Comparison of ENCODE assay signal across 9 cellular contexts in the genomic region with DNA sequence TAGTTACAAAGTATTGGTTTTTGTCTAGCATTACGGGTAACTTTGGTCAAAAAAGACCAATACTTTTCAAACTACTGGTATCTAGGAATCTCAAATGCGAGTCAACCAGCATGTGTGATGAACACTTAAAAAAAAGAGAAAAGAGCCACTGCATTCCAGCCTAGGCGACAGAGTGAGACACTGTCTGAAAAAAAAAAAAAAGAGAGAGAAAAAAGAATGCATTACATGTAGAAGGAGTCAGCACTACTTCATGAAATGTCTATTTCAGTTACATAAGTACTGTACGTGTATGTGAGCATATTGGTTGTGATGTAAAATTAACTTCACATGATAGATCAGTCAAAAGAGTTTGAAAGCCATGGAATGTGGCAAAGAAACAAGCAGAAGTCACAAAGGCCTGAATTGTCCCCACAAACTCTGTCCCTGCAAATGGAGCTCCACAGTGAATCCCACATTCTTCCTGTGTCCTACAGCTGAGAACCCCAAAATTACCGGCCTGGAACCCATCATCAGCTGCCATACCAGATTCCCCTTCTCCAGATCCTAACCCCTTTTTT. TPM values are rescaled to one million over a fixed set of nuclear protein-coding genes. Genes with fewer than 3 reads are reported as not detected.
A peak's percentile ranks its signal among the peaks of the same experiment; 100 is the strongest.
DNase-seq lines count a peak whose midpoint lies in the region; ATAC-seq and TF ChIP-seq lines count a peak whose summit lies in the region.
"Had no signal": no experiment of that assay in that cellular context is flagged by ENCODE, and none has a peak within 500 bp of the region (broad histone marks: within the 10 kb centered on the region; RNA-seq: fewer than 3 reads in every experiment).

No MANE protein-coding gene starts in this region.

- H3K9me3 ChIP-seq in adipocyte (ENCODE audit: control insufficient read depth, low read length) (no peaks in the 10 kb centered on the region), right lobe of liver (no peaks in the 10 kb centered on the region), thyroid gland (no peaks in the 10 kb centered on the region)

- H3K4me1 Mint-ChIP-seq in activated T-cell treated with anti-CD3 and anti-CD28 coated beads, Interleukin-2, amount 50 U/mL, for 72 hours (ENCODE audit: low read depth): peaks cover 58% of the 10 kb centered on the region

- no peak for TF ChIP-seq CTCF in right lobe of liver (IDR thresholded peaks at IDR 0.05)
- no peak for TF ChIP-seq CTCF in thyroid gland (IDR thresholded peaks at IDR 0.05)

- peak overlapping the region; percentile 39 for H3K9ac ChIP-seq in adipocyte (ENCODE audit: low read length)

- H3K4me3 Mint-ChIP-seq in activated T-cell treated with anti-CD3 and anti-CD28 coated beads, Interleukin-2, amount 50 U/mL, for 72 hours: peak overlapping the region; percentile 62 to 79

- WGBS in right lobe of liver (ENCODE audit: insufficient coverage, low coverage, low lambda C conversion rate, missing lambda C conversion rate): 61% methylated on average over 5 of the region's 5 CpGs
- WGBS in thyroid gland, 2 donors: 70 to 78% methylated on average over 5 of the region's 5 CpGs

- TF ChIP-seq POLR2A in right lobe of liver (IDR thresholded peaks at IDR 0.05) (no peak), thyroid gland (IDR thresholded peaks at IDR 0.05) (no peak)

- H3K27ac ChIP-seq in right lobe of liver (peak overlapping the region in 2 of 3 donors; percentile 38 to 82), thyroid gland (peak overlapping the region in 2 of 3 donors; percentile 78 to 90)

- H3K36me3 Mint-ChIP-seq in activated T-cell treated with anti-CD3 and anti-CD28 coated beads, Interleukin-2, amount 50 U/mL, for 72 hours (ENCODE audit: insufficient read depth in 2 of 2): peaks cover 2 to 4% of the 10 kb centered on the region in 2 donors

- no peak for ATAC-seq in activated T-cell treated with anti-CD3 and anti-CD28 coated beads, Interleukin-2, amount 50 U/mL, for 72 hours (replicated peaks in 1 of 2)
- ATAC-seq in right lobe of liver: no peak
- ATAC-seq in HG02938 (IDR thresholded peaks at IDR 0.05; ENCODE audit: unreplicated experiment): no peak

- intact Hi-C loops in right lobe of liver (cut with DNase I): no loop called here
- intact Hi-C loops in thyroid gland (cut with DNase I): loop anchor here (5.0 kb wide), 1 partner anchor 33 kb away; no protein-coding TSS in a partner anchor

- H3K27me3 ChIP-seq in adipocyte (replicated peaks; ENCODE audit: control insufficient read depth, insufficient read depth, low read length): no peaks in the 10 kb centered on the region
- no peaks in the 10 kb centered on the region for H3K27me3 ChIP-seq in right lobe of liver
- H3K27me3 ChIP-seq in thyroid gland: no peaks in the 10 kb centered on the region

- no peaks in the 10 kb centered on the region for H3K9me3 Mint-ChIP-seq in activated T-cell treated with anti-CD3 and anti-CD28 coated beads, Interleukin-2, amount 50 U/mL, for 72 hours

- H3K4me3 ChIP-seq in adipocyte (ENCODE audit: low read length) (peak overlapping the region; percentile 73), right lobe of liver (peak overlapping the region; percentile 70 to 86 (median 85)), thyroid gland (replicated peaks in 1 of 3) (peak overlapping the region in 1 of 3 donors; percentile 75)

- peak overlapping the region; percentile 58 for H3K27ac Mint-ChIP-seq in activated T-cell treated with anti-CD3 and anti-CD28 coated beads, Interleukin-2, amount 50 U/mL, for 72 hours

- H3K36me3 ChIP-seq in adipocyte (ENCODE audit: control insufficient read depth, insufficient read depth, low read length, severe bottlenecking) (no peaks in the 10 kb centered on the region), right lobe of liver (no peaks in the 10 kb centered on the region), thyroid gland (no peaks in the 10 kb centered on the region)

- H3K4me1 ChIP-seq in adipocyte (ENCODE audit: control insufficient read depth, insufficient read depth, low read length) (peaks cover 11% of the 10 kb centered on the region), right lobe of liver (peaks cover 0 to 38% (median 16%) of the 10 kb centered on the region in 4 donors), thyroid gland (peaks cover 16 to 42% of the 10 kb centered on the region in 2 donors)

- DNase-seq in activated T-cell treated with anti-CD3 and anti-CD28 coated beads, Interleukin-2, amount 50 U/mL, for 72 hours: no peak
- DNase-seq in activated T-cell treated with anti-CD3 and anti-CD28 coated beads, Interleukin-2, amount 50 U/mL, for 48 hours: no peak
- DNase-seq in adipocyte (ENCODE audit: low read depth): peak; percentile 24
- no peak for DNase-seq in right lobe of liver
- no peak for DNase-seq in thyroid gland
- DNase-seq in effector CD4-positive, alpha-beta T cell: no peak
- no peak for DNase-seq in NOMO-1 (lab: John Stamatoyannopoulos, UW; ENCODE audit: unreplicated experiment in 2 of 2)
- DNase-seq: DMS153 had no signal

- peaks cover 13% of the 10 kb centered on the region for H3K27me3 Mint-ChIP-seq in activated T-cell treated with anti-CD3 and anti-CD28 coated beads, Interleukin-2, amount 50 U/mL, for 72 hours (ENCODE audit: low read depth)

RNA-seq across cellular contexts. Expression of a gene that starts 1.6 kb away (rescaled TPM):
- 10 to 100 TPM; 43.2 to 48.7 TPM for total RNA-seq in activated T-cell treated with anti-CD3 and anti-CD28 coated beads, Interleukin-2, amount 50 U/mL, for 72 hours
- total RNA-seq in right lobe of liver: 10 to 100 TPM; 24.4 to 30.8 (median 26.3) TPM
- total RNA-seq in thyroid gland: 10 to 100 TPM; 34.1 to 57.5 (median 45.3) TPM

RNA-seq across cellular contexts. Expression of a gene that starts 7.8 kb away (rescaled TPM):
- not detected for total RNA-seq in activated T-cell treated with anti-CD3 and anti-CD28 coated beads, Interleukin-2, amount 50 U/mL, for 72 hours
- total RNA-seq in right lobe of liver: not detected
- total RNA-seq in thyroid gland: under 1 TPM in 1 of 4 donors, not detected in 3; 0.79 TPM

RNA-seq across cellular contexts. Expression of a gene that starts 37.8 kb away (rescaled TPM):
- total RNA-seq in activated T-cell treated with anti-CD3 and anti-CD28 coated beads, Interleukin-2, amount 50 U/mL, for 72 hours: 100 to 1,000 TPM; 126 to 131 TPM
- 100 to 1,000 TPM in 1 of 6 experiments, 10 to 100 TPM in 5; 38.6 to 115 (median 48.8) TPM for total RNA-seq in right lobe of liver
- total RNA-seq in thyroid gland: 100 to 1,000 TPM; 112 to 146 (median 129) TPM
